Comparison of ENCODE assay signal across 17 cellular contexts in genomic region chr2:188202777-188203176, GRCh38.
A peak's percentile ranks its signal among the peaks of the same experiment; 100 is the strongest.
DNase-seq lines count a peak whose midpoint lies in the region; ATAC-seq, FAIRE-seq and TF ChIP-seq lines count a peak whose summit lies in the region.
"Had no signal": no experiment of that assay in that cellular context is flagged by ENCODE, and none has a peak within 500 bp of the region (broad histone marks: within the 10 kb centered on the region; RNA-seq: fewer than 3 reads in every experiment).

No MANE protein-coding gene starts in this region.

- WGBS in mesendoderm (ENCODE audit: extremely low coverage, insufficient coverage, low lambda C conversion rate): no CpG with 5 or more reads among the region's 1 CpG
- 92% methylated on average over 1 of the region's 1 CpG for WGBS in mammary epithelial cell (ENCODE audit: low coverage, missing lambda C conversion rate)

- no peaks in the 10 kb centered on the region for H4K20me1 ChIP-seq in mammary epithelial cell (ENCODE audit: insufficient read depth, low read length)

- H2BK120ac ChIP-seq in mesendoderm (ENCODE audit: low read depth, low read length): no peak overlapping the region

- no peak overlapping the region for H3K4ac ChIP-seq in mesendoderm (ENCODE audit: low read depth, low read length)

- dilution Hi-C loops in mammary epithelial cell (cut with HindIII; ENCODE audit: low sequenced_read_pairs): no loop called here

- H3K23ac ChIP-seq in mesendoderm (ENCODE audit: low read length): no peak overlapping the region

- no peaks in the 10 kb centered on the region for H3K36me3 ChIP-seq in SK-N-MC (ENCODE audit: insufficient read depth, low read length)
- no peaks in the 10 kb centered on the region for H3K36me3 ChIP-seq in mesendoderm (ENCODE audit: control insufficient read depth, insufficient read depth, low read length)
- no peaks in the 10 kb centered on the region for H3K36me3 ChIP-seq in mammary epithelial cell (ENCODE audit: insufficient read depth, low read length)

- H2AFZ ChIP-seq in mammary epithelial cell (ENCODE audit: low read depth, low read length): no peak overlapping the region
- H2AFZ ChIP-seq: GM23338 had no signal

- no peaks in the 10 kb centered on the region for H3K4me1 ChIP-seq in mesendoderm (ENCODE audit: control insufficient read depth, low read depth, low read length)
- peaks cover 19% of the 10 kb centered on the region for H3K4me1 ChIP-seq in mammary epithelial cell (ENCODE audit: insufficient read depth, low read length)

- FAIRE-seq in D721Med (lab: Jason Lieb, UNC): no peak
- FAIRE-seq: GM12878 had no signal

- in situ Hi-C loops in mammary epithelial cell (cut with MboI; ENCODE audit: low sequenced_read_pairs in 2 of 2): no loop called here

- DNase-seq in SK-N-MC (ENCODE audit: low read depth, low spot score) (no peak), mesendoderm (no peak), D721Med (ENCODE audit: insufficient read length, low spot score) (no peak), mammary epithelial cell (no peak), T-helper 9 cell (no peak)
- DNase-seq: C1 segment of cervical spinal cord; Calu3; CD4-positive, alpha-beta memory T cell; COR-L47; DMS153; DND-41; H9 had no signal

- H3K27me3 ChIP-seq in mesendoderm (ENCODE audit: insufficient read depth, low read length, poor library complexity) (no peaks in the 10 kb centered on the region), mammary epithelial cell (ENCODE audit: insufficient read depth, low read length) (no peaks in the 10 kb centered on the region)

- H3K9ac ChIP-seq in SK-N-MC (ENCODE audit: insufficient read length): no peak overlapping the region
- H3K9ac ChIP-seq in mesendoderm (ENCODE audit: low read length): no peak overlapping the region
- H3K9ac ChIP-seq in mammary epithelial cell (ENCODE audit: insufficient read depth, low read length): no peak overlapping the region

- no peak overlapping the region for H2AK5ac ChIP-seq in mesendoderm (ENCODE audit: low read length)

- no peak overlapping the region for H3K56ac ChIP-seq in mesendoderm (ENCODE audit: low read length)

- H4K8ac ChIP-seq in mesendoderm (ENCODE audit: low read depth, low read length): peak overlapping the region; percentile 76

- intact Hi-C loops in mammary epithelial cell (cut with micrococcal nuclease): no loop called here

- no peak overlapping the region for H4K5ac ChIP-seq in mesendoderm (ENCODE audit: low read length)

- no TSS peak for BruUV-seq in mammary epithelial cell (replicated peaks; lab: Mats Ljungman, UMichigan)

- H3K4me2 ChIP-seq in mesendoderm (ENCODE audit: low read length) (no peak overlapping the region), mammary epithelial cell (ENCODE audit: insufficient read depth, low read depth, low read length) (no peak overlapping the region)
- H3K4me2 ChIP-seq: GM23338 had no signal

- CTCF ChIA-PET in mammary epithelial cell (lab: Charles Lee; ENCODE audit: low non-redundant PET): no interaction called here

- H3K18ac ChIP-seq in mesendoderm (ENCODE audit: low read length): no peak overlapping the region

- H3K79me1 ChIP-seq in mesendoderm (ENCODE audit: low read length): no peaks in the 10 kb centered on the region

- no peak overlapping the region for H3K4me3 ChIP-seq in SK-N-MC
- H3K4me3 ChIP-seq in mesendoderm (ENCODE audit: low read length): no peak overlapping the region
- no peak overlapping the region for H3K4me3 ChIP-seq in mammary epithelial cell (replicated peaks in 1 of 3; ENCODE audit: insufficient read depth in 1 of 3, low read depth in 2 of 3, low read length in 3 of 3)
- H3K4me3 ChIP-seq: GM12878, GM23338 had no signal

- ATAC-seq in GM18517 (IDR thresholded peaks at IDR 0.05; ENCODE audit: unreplicated experiment): no peak
- ATAC-seq: GM12878, GM23338, HCT116 had no signal

- H3K9me3 ChIP-seq in SK-N-MC (ENCODE audit: low read depth, low read length) (no peaks in the 10 kb centered on the region), mammary epithelial cell (replicated peaks; ENCODE audit: insufficient read depth, low read length) (no peaks in the 10 kb centered on the region)

- H2BK5ac ChIP-seq in mesendoderm (ENCODE audit: low read length): no peak overlapping the region

- H3K79me2 ChIP-seq in mesendoderm (ENCODE audit: control insufficient read depth, insufficient read depth, low read length) (no peaks in the 10 kb centered on the region), mammary epithelial cell (ENCODE audit: insufficient read depth, low read length) (no peaks in the 10 kb centered on the region)

- TF ChIP-seq CTCF in VCaP (conservative IDR thresholded peaks at IDR 0.05) (no peak), D721Med (IDR thresholded peaks at IDR 0.05; ENCODE audit: insufficient read depth, missing control alignments) (no peak), mammary epithelial cell (conservative IDR thresholded peaks at IDR 0.05 in 1 of 2, IDR thresholded peaks at IDR 0.05 in 1 of 2; ENCODE audit: extremely low read depth in 1 of 2, insufficient read depth in 1 of 2, low read depth in 1 of 2, low read length in 2 of 2) (no peak)

- H3K27ac ChIP-seq in SK-N-MC (peak overlapping the region; percentile 39; the same call in 1 of the 2 replicates), VCaP (peak overlapping the region; percentile 34), mesendoderm (ENCODE audit: low read depth, low read length) (no peak overlapping the region), mammary epithelial cell (ENCODE audit: insufficient read depth, low read depth, low read length) (no peak overlapping the region)

- no peak overlapping the region for H2BK15ac ChIP-seq in mesendoderm (replicated peaks; ENCODE audit: low read depth)

Comparison
In these comparisons a context has a peak if more than half of its experiments do, and no peak if none do; other contexts are left out.
1. H3K27ac ChIP-seq: peak in SK-N-MC (single experiment) and VCaP (single experiment); none in mesendoderm (single experiment) and mammary epithelial cell (single experiment).